Comparison of ENCODE assay signal across 1 cellular context in genomic region chr14:81113945-81114820, GRCh38.
TF ChIP-seq lines count a peak whose summit lies in the region.

No MANE protein-coding gene starts in this region.

TF ChIP-seq in K562, 482 proteins besides CTCF, POLR2A, EP300 and RAD21 (continued from another document):
- TF ChIP-seq MGA (IDR thresholded peaks at IDR 0.05) (0 out of 2 replicates have a peak, but pooled peaks have one; percentile 37), FOXA3 (CRISPR knock-in tag; conservative IDR thresholded peaks at IDR 0.05 in 1 of 2, IDR thresholded peaks at IDR 0.05 in 1 of 2) (peak; percentile 29 to 90; a peak in 2 of 4 replicates), YY1 (IDR thresholded peaks at IDR 0.05; ENCODE audit: borderline replicate concordance in 1 of 3, control insufficient read depth in 1 of 3, extremely low read depth in 1 of 3, insufficient read depth in 3 of 3, insufficient read length in 1 of 3, insufficient replicate concordance in 2 of 3, low read depth in 1 of 3, low read length in 2 of 3) (peak in 2 of 3 experiments; percentile 25 to 53), ZNF384 (IDR thresholded peaks at IDR 0.05; ENCODE audit: low read depth, low read length) (peak; percentile 42; the same call in 1 of the 2 replicates)
